ENCODE assay signal across 18 cellular contexts in genomic region chr1:1148061-1148460, GRCh38. TPM values are rescaled to one million over a fixed set of nuclear protein-coding genes. Genes with fewer than 3 reads are reported as not detected.
A peak's percentile ranks its signal among the peaks of the same experiment; 100 is the strongest.
DNase-seq lines count a peak whose midpoint lies in the region; ATAC-seq, FAIRE-seq and TF ChIP-seq lines count a peak whose summit lies in the region.
"Had no signal": no experiment of that assay in that cellular context is flagged by ENCODE, and none has a peak within 500 bp of the region (broad histone marks: within the 10 kb centered on the region; RNA-seq: fewer than 3 reads in every experiment).

No MANE protein-coding gene starts in this region.

- H3K4me3 ChIP-seq in Panc1 (ENCODE audit: low read depth in 2 of 2, low read length in 2 of 2) (no peak overlapping the region), H1 (ENCODE audit: extremely low read depth in 1 of 4, insufficient read depth in 2 of 4, low read depth in 3 of 4, low read length in 4 of 4) (no peak overlapping the region), H7 (ENCODE audit: insufficient read depth, low read depth, low read length) (no peak overlapping the region)
- H3K4me3 ChIP-seq: A549 had no signal

- WGBS in H1 (ENCODE audit: extremely low coverage in 1 of 2, insufficient coverage in 1 of 2, insufficient read length in 1 of 2, insufficient replicate concordance in 2 of 2, low coverage in 1 of 2, low lambda C conversion rate in 2 of 2, missing lambda C conversion rate in 1 of 2), 2 experiments, result 94% methylated on average over 12 of the region's 13 CpGs; no CpG with 5 or more reads in 1 of the 2 experiments

- no peaks in the 10 kb centered on the region for H4K20me1 ChIP-seq in H1 (replicated peaks in 1 of 2; ENCODE audit: control insufficient read depth in 1 of 2, insufficient read depth in 2 of 2, low read length in 2 of 2)

- no peaks in the 10 kb centered on the region for H3K27me3 Mint-ChIP-seq in activated naive CD4-positive, alpha-beta T cell treated with anti-CD3 and anti-CD28 coated beads, Interleukin-2, amount 50 U/mL, for 24 hours
- H3K27me3 Mint-ChIP-seq: CD8-positive, alpha-beta memory T cell had no signal

- no TSS peak for BruUV-seq in Panc1 (replicated peaks; lab: Mats Ljungman, UMichigan)

- H2BK12ac ChIP-seq in H1 (ENCODE audit: low read depth, low read length), result peak overlapping the region; percentile 60; the same call in 1 of the 2 replicates

- no peak for FAIRE-seq in H1 (lab: Jason Lieb, UNC)
- FAIRE-seq: A549, GM19239 had no signal

- H3K9ac ChIP-seq in H1 (replicated peaks in 1 of 4; ENCODE audit: extremely low read depth in 1 of 4, low read depth in 3 of 4, low read length in 3 of 4), result no peak overlapping the region

- H2BK20ac ChIP-seq in H1 (ENCODE audit: low read length), result no peak overlapping the region

- H3K23ac ChIP-seq in H1 (ENCODE audit: insufficient read length), result no peak overlapping the region

- intact Hi-C loops in Panc1 (cut with micrococcal nuclease; ENCODE audit: unreplicated experiment), result no loop called here

- H3K4me3 Mint-ChIP-seq in activated naive CD4-positive, alpha-beta T cell treated with anti-CD3 and anti-CD28 coated beads, Interleukin-2, amount 50 U/mL, for 24 hours, result no peak overlapping the region
- no peak overlapping the region for H3K4me3 Mint-ChIP-seq in stimulated activated effector memory CD8-positive, alpha-beta T cell treated with anti-CD3 and anti-CD28 coated beads, Interleukin-12 subunit alpha, Interleukin-12 subunit beta, amount 100 ng/mL, for 72 hours
- H3K4me3 Mint-ChIP-seq: CD14-positive monocyte; CD8-positive, alpha-beta memory T cell had no signal

- no peak for TF ChIP-seq RAD21 in H1 (IDR thresholded peaks at IDR 0.05 in 1 of 2, conservative IDR thresholded peaks at IDR 0.05 in 1 of 2; ENCODE audit: low read depth in 2 of 2, low read length in 2 of 2)

- H2AFZ ChIP-seq in H1 (ENCODE audit: low read length), result no peak overlapping the region

- H2BK120ac ChIP-seq in H1 (replicated peaks; ENCODE audit: low read depth, low read length), result no peak overlapping the region

- H2AK5ac ChIP-seq in H1 (ENCODE audit: low read depth, low read length), result no peak overlapping the region

- H4K91ac ChIP-seq in H1 (replicated peaks; ENCODE audit: insufficient read length, low read length), result no peak overlapping the region

- ATAC-seq in Panc1, result peak; percentile 37
- no peak for ATAC-seq in stimulated activated effector memory CD8-positive, alpha-beta T cell treated with anti-CD3 and anti-CD28 coated beads, Interleukin-12 subunit alpha, Interleukin-12 subunit beta, amount 100 ng/mL, for 72 hours
- ATAC-seq: A549 had no signal

- no peak overlapping the region for H3K14ac ChIP-seq in H1 (ENCODE audit: insufficient read length)

- in situ Hi-C loops in Panc1 (cut with HindIII; ENCODE audit: low pct_unique_long_range_greater_than_20kb, low sequenced_read_pairs), result no loop called here

- POLR2A ChIA-PET in Panc1 (lab: Charles Lee), result interaction anchor here (0.5 to 0.6 kb wide), 2 partner anchors 62 to 81 kb away, joined by 3 to 6 read pairs; no protein-coding TSS in a partner anchor
- POLR2A ChIA-PET in H1 (lab: Charles Lee; ENCODE audit: partially characterized antibody), result interaction anchor here (0.6 to 1.4 kb wide), 3 partner anchors 14 to 172 kb away, joined by 3 to 5 read pairs (median 3); no protein-coding TSS in a partner anchor

- H3K56ac ChIP-seq in H1 (replicated peaks; ENCODE audit: insufficient read length, low read depth, low read length), result no peak overlapping the region

- CTCF ChIA-PET in Panc1 (lab: Charles Lee) (interaction anchor here (0.6 kb wide), 1 partner anchor 32 kb away, joined by 4 read pairs; no protein-coding TSS in a partner anchor), H1 (lab: Charles Lee; ENCODE audit: partially characterized antibody) (interaction anchor here (0.7 to 2.2 kb wide), 6 partner anchors 11 to 144 kb away, joined by 3 to 7 read pairs (median 3); no protein-coding TSS in a partner anchor)

- no peak for DNase-seq in activated naive CD4-positive, alpha-beta T cell treated with anti-CD3 and anti-CD28 coated beads, Interleukin-2, amount 50 U/mL, for 16 hours
- no peak for DNase-seq in Panc1 (ENCODE audit: low read depth, low spot score)
- no peak for DNase-seq in H1 (ENCODE audit: low read depth in 1 of 2, low spot score in 2 of 2)
- DNase-seq in stimulated activated effector memory CD8-positive, alpha-beta T cell treated with anti-CD3 and anti-CD28 coated beads, Interleukin-12 subunit alpha, Interleukin-12 subunit beta, amount 100 ng/mL, for 72 hours (ENCODE audit: low spot score in 2 of 2), result no peak
- DNase-seq in H7, result no peak
- no peak for DNase-seq in DMS53 treated with DMSO at 0.1 percent for 48 hours (lab: John Stamatoyannopoulos, UW; ENCODE audit: unreplicated experiment)
- no peak for DNase-seq in NCI-H1694 (lab: John Stamatoyannopoulos, UW)
- DNase-seq: Caco-2; CD8-positive, alpha-beta memory T cell; GF-D8; GOT3; HCEC 1CT had no signal

- no peaks in the 10 kb centered on the region for H3K23me2 ChIP-seq in H1 (ENCODE audit: low read depth, low read length)

- H3K4me1 ChIP-seq in Panc1 (ENCODE audit: control insufficient read depth, insufficient read depth, low read length) (no peaks in the 10 kb centered on the region), H1 (replicated peaks in 1 of 4; ENCODE audit: control insufficient read depth in 3 of 4, insufficient read depth in 4 of 4, low read length in 3 of 4) (peaks cover 0 to 8% (median 0%) of the 10 kb centered on the region in 4 experiments; a peak in 3 of 7 replicates)
- H3K4me1 ChIP-seq: A549, Caco-2 had no signal

- no peak overlapping the region for H4K5ac ChIP-seq in H1 (ENCODE audit: insufficient read length, low read depth, low read length)

- H3K18ac ChIP-seq in H1 (ENCODE audit: extremely low read depth, low read length), result no peak overlapping the region

- H3K9me3 ChIP-seq in Panc1 (ENCODE audit: control insufficient read depth, insufficient read depth, low read depth, low read length), result no peaks in the 10 kb centered on the region
- peaks cover 7% of the 10 kb centered on the region in 2 experiments; a peak in 2 of 4 replicates for H3K9me3 ChIP-seq in H1 (ENCODE audit: insufficient read depth in 2 of 2, low read depth in 1 of 2, low read length in 1 of 2)
- H3K9me3 ChIP-seq: A549, Caco-2 had no signal

- H3K27me3 ChIP-seq in Panc1 (ENCODE audit: control insufficient read depth, insufficient read depth, low read length), result no peaks in the 10 kb centered on the region
- H3K27me3 ChIP-seq in H1 (replicated peaks in 1 of 4; ENCODE audit: control insufficient read depth in 3 of 4, extremely low read depth in 1 of 4, insufficient read depth in 3 of 4, low read length in 3 of 4), result no peaks in the 10 kb centered on the region; a peak in 2 of 7 replicates
- H3K27me3 ChIP-seq in H7 (ENCODE audit: control insufficient read depth, insufficient read depth, low read length), result no peaks in the 10 kb centered on the region

- H3K27ac Mint-ChIP-seq in activated naive CD4-positive, alpha-beta T cell treated with anti-CD3 and anti-CD28 coated beads, Interleukin-2, amount 50 U/mL, for 24 hours, result peak overlapping the region; percentile 83
- peak overlapping the region; percentile 54 for H3K27ac Mint-ChIP-seq in stimulated activated effector memory CD8-positive, alpha-beta T cell treated with anti-CD3 and anti-CD28 coated beads, Interleukin-12 subunit alpha, Interleukin-12 subunit beta, amount 100 ng/mL, for 72 hours
- H3K27ac Mint-ChIP-seq: CD14-positive monocyte had no signal

- TF ChIP-seq CTCF in Panc1 (IDR thresholded peaks at IDR 0.05) (no peak), H1 (IDR thresholded peaks at IDR 0.05; ENCODE audit: control extremely low read depth in 1 of 3, insufficient read depth in 1 of 3, low read depth in 1 of 3, low read length in 3 of 3) (no peak)

- peaks cover 7% of the 10 kb centered on the region for H3K9me3 Mint-ChIP-seq in activated naive CD4-positive, alpha-beta T cell treated with anti-CD3 and anti-CD28 coated beads, Interleukin-2, amount 50 U/mL, for 24 hours
- peaks cover 10% of the 10 kb centered on the region for H3K9me3 Mint-ChIP-seq in stimulated activated effector memory CD8-positive, alpha-beta T cell treated with anti-CD3 and anti-CD28 coated beads, Interleukin-12 subunit alpha, Interleukin-12 subunit beta, amount 100 ng/mL, for 72 hours

- H3K79me2 ChIP-seq in H1 (ENCODE audit: control insufficient read depth in 1 of 2, insufficient read depth in 2 of 2, low read length in 2 of 2), result no peaks in the 10 kb centered on the region

- no peak overlapping the region; the same call in 1 of the 2 replicates for H2BK5ac ChIP-seq in H1 (ENCODE audit: low read depth, low read length)

- H3K36me3 ChIP-seq in Panc1 (ENCODE audit: control insufficient read depth, insufficient read depth, low read length) (no peaks in the 10 kb centered on the region), H1 (ENCODE audit: control insufficient read depth in 2 of 4, insufficient read depth in 4 of 4, low read length in 3 of 4) (no peaks in the 10 kb centered on the region), H7 (replicated peaks; ENCODE audit: control insufficient read depth, insufficient read depth, low read length) (no peaks in the 10 kb centered on the region)

- TF ChIP-seq EP300 in H1 (IDR thresholded peaks at IDR 0.05; ENCODE audit: borderline replicate concordance in 1 of 2, low read depth in 2 of 2, low read length in 2 of 2), result no peak

- no peak overlapping the region for H3K4me2 ChIP-seq in H1 (ENCODE audit: insufficient read depth in 1 of 2, low read depth in 2 of 2, low read length in 2 of 2)
- H3K4me2 ChIP-seq: A549 had no signal

- peaks cover 6% of the 10 kb centered on the region for H3K4me1 Mint-ChIP-seq in activated naive CD4-positive, alpha-beta T cell treated with anti-CD3 and anti-CD28 coated beads, Interleukin-2, amount 50 U/mL, for 24 hours
- H3K4me1 Mint-ChIP-seq in stimulated activated effector memory CD8-positive, alpha-beta T cell treated with anti-CD3 and anti-CD28 coated beads, Interleukin-12 subunit alpha, Interleukin-12 subunit beta, amount 100 ng/mL, for 72 hours, result peaks cover 29% of the 10 kb centered on the region

- H3K36me3 Mint-ChIP-seq in activated naive CD4-positive, alpha-beta T cell treated with anti-CD3 and anti-CD28 coated beads, Interleukin-2, amount 50 U/mL, for 24 hours, result no peaks in the 10 kb centered on the region
- peaks cover 11% of the 10 kb centered on the region for H3K36me3 Mint-ChIP-seq in stimulated activated effector memory CD8-positive, alpha-beta T cell treated with anti-CD3 and anti-CD28 coated beads, Interleukin-12 subunit alpha, Interleukin-12 subunit beta, amount 100 ng/mL, for 72 hours
- H3K36me3 Mint-ChIP-seq: CD14-positive monocyte; CD8-positive, alpha-beta memory T cell had no signal

- H3K4ac ChIP-seq in H1 (replicated peaks; ENCODE audit: insufficient read length, low read depth, low read length), result no peak overlapping the region

- H3K27ac ChIP-seq in Panc1 (ENCODE audit: low read length) (no peak overlapping the region), H1 (ENCODE audit: low read depth, low read length) (no peak overlapping the region)
- H3K27ac ChIP-seq: A549 had no signal

- peak overlapping the region; percentile 38; the same call in 1 of the 2 replicates for H4K8ac ChIP-seq in H1 (ENCODE audit: extremely low read depth, insufficient read depth, low read length)

- H2BK15ac ChIP-seq in H1 (ENCODE audit: low read length), result no peak overlapping the region

- TF ChIP-seq POLR2A in H1 (IDR thresholded peaks at IDR 0.05; ENCODE audit: control extremely low read depth in 1 of 2, low read depth in 2 of 2, low read length in 2 of 2), result no peak

- no peaks in the 10 kb centered on the region for H3K79me1 ChIP-seq in H1 (ENCODE audit: low read depth, low read length)

RNA-seq across cellular contexts. Expression of gene TTLL10, which starts 25.6 kb away (rescaled TPM):
- total RNA-seq in Panc1 (2021; ENCODE audit: unreplicated experiment), result not detected
- polyA plus RNA-seq in Panc1 (2012; ENCODE audit: insufficient read length), result not detected
- total RNA-seq in H1 (2021; fragmentation: NEBNext Ultra II Directional; extraction: Animal tissue kit (Norgen Biotek cat#: 25700)), result 1.6 and 1.7 TPM in 2 replicates
- polyA plus RNA-seq in H1 (2011; rRNA removed), result 1.1 and 2.0 TPM in 2 replicates
- 1.0 TPM for polyA plus RNA-seq in H1 (2011; cell fraction: cytosol; rRNA removed)
- polyA plus RNA-seq in H1 (2011; cell fraction: nucleus; rRNA removed), result 3.8 TPM
- polyA plus RNA-seq in H1 (2012, experiment 1 of 2), result 0.94 to 4.7 TPM (median 1.1 TPM) in 4 replicates
- polyA plus RNA-seq in H1 (2012, experiment 2 of 2), result 0.24 TPM
- polyA plus RNA-seq in H1 (2013, experiment 1 of 2), result 0.73 TPM
- 0.55 TPM for polyA plus RNA-seq in H1 (2013, experiment 2 of 2)
- 0.51 and 1.3 TPM in 2 replicates for polyA minus RNA-seq in H1 (2011; rRNA and poly(A)+ RNA removed)
- polyA minus RNA-seq in H1 (2011; cell fraction: cytosol; rRNA and poly(A)+ RNA removed), result not detected
- polyA minus RNA-seq in H1 (2011; cell fraction: nucleus; rRNA and poly(A)+ RNA removed), result 1.5 TPM
- total RNA-seq in H7 (2014; rRNA removed; shearing (Covaris generic)), result not detected in 2 replicates
- total RNA-seq: CD8-positive, alpha-beta memory T cell had no signal
- polyA plus RNA-seq: A549; AG04450; BJ; CD8-positive, alpha-beta memory T cell had no signal

RNA-seq across cellular contexts. Expression of gene C1orf159, which starts 32.2 kb away (rescaled TPM):
- total RNA-seq in Panc1 (2021; ENCODE audit: unreplicated experiment), result 28.8 TPM
- polyA plus RNA-seq in Panc1 (2012; ENCODE audit: insufficient read length), result 25.8 TPM
- total RNA-seq in H1 (2021; fragmentation: NEBNext Ultra II Directional; extraction: Animal tissue kit (Norgen Biotek cat#: 25700)), result 10.9 and 12.4 TPM in 2 replicates
- polyA plus RNA-seq in H1 (2011; rRNA removed), result 10.0 and 15.7 TPM in 2 replicates
- 11.1 TPM for polyA plus RNA-seq in H1 (2011; cell fraction: cytosol; rRNA removed)
- polyA plus RNA-seq in H1 (2011; cell fraction: nucleus; rRNA removed), result 45.2 TPM
- 6.7 to 11.8 TPM (median 10.8 TPM) in 4 replicates for polyA plus RNA-seq in H1 (2012, experiment 1 of 2)
- polyA plus RNA-seq in H1 (2012, experiment 2 of 2), result 9.1 TPM
- 8.9 TPM for polyA plus RNA-seq in H1 (2013, experiment 1 of 2)
- polyA plus RNA-seq in H1 (2013, experiment 2 of 2), result 8.4 TPM
- polyA minus RNA-seq in H1 (2011; rRNA and poly(A)+ RNA removed), result 2.8 and 4.3 TPM in 2 replicates
- 5.1 TPM for polyA minus RNA-seq in H1 (2011; cell fraction: cytosol; rRNA and poly(A)+ RNA removed)
- polyA minus RNA-seq in H1 (2011; cell fraction: nucleus; rRNA and poly(A)+ RNA removed), result 14.2 TPM
- total RNA-seq in H7 (2014; rRNA removed; shearing (Covaris generic)), result 29.3 and 32.0 TPM in 2 replicates

RNA-seq across cellular contexts. Expression of gene TNFRSF18, which starts 58.3 kb away (rescaled TPM):
- total RNA-seq in Panc1 (2021; ENCODE audit: unreplicated experiment), result 4.3 TPM
- polyA plus RNA-seq in Panc1 (2012; ENCODE audit: insufficient read length), result 8.2 TPM
- total RNA-seq in H1 (2021; fragmentation: NEBNext Ultra II Directional; extraction: Animal tissue kit (Norgen Biotek cat#: 25700)), result 0.92 and 1.5 TPM in 2 replicates
- polyA plus RNA-seq in H1 (2011; rRNA removed), result 2.5 and 2.7 TPM in 2 replicates
- polyA plus RNA-seq in H1 (2011; cell fraction: cytosol; rRNA removed), result 2.9 TPM
- 4.8 TPM for polyA plus RNA-seq in H1 (2011; cell fraction: nucleus; rRNA removed)
- polyA plus RNA-seq in H1 (2012, experiment 1 of 2), result 0.51 to 2.0 TPM (median 1.5 TPM) in 4 replicates
- polyA plus RNA-seq in H1 (2012, experiment 2 of 2), result 1.4 TPM
- polyA plus RNA-seq in H1 (2013, experiment 1 of 2), result 1.4 TPM
- 1.5 TPM for polyA plus RNA-seq in H1 (2013, experiment 2 of 2)
- polyA minus RNA-seq in H1 (2011; rRNA and poly(A)+ RNA removed), result not detected in 2 replicates
- polyA minus RNA-seq in H1 (2011; cell fraction: cytosol; rRNA and poly(A)+ RNA removed), result not detected
- not detected for polyA minus RNA-seq in H1 (2011; cell fraction: nucleus; rRNA and poly(A)+ RNA removed)
- total RNA-seq in H7 (2014; rRNA removed; shearing (Covaris generic)), result not detected in 2 replicates
- total RNA-seq: Caco-2 had no signal
- polyA plus RNA-seq: A549, CD14-positive monocyte had no signal
